Comparison of ENCODE assay signal across 1 cellular context in genomic region chr11:83284501-83285051, GRCh38.
A peak's percentile ranks its signal among the peaks of the same experiment; 100 is the strongest.
TF ChIP-seq lines count a peak whose summit lies in the region.

No MANE protein-coding gene starts in this region.

TF ChIP-seq in HepG2, 621 proteins besides CTCF, POLR2A, EP300 and RAD21 (continued from another document and continues in another):
- TF ChIP-seq ZBTB26 (CRISPR knock-in tag; IDR thresholded peaks at IDR 0.05; ENCODE audit: borderline replicate concordance) (no peak), TOPORS (CRISPR knock-in tag; IDR thresholded peaks at IDR 0.05) (no peak), SUZ12 (IDR thresholded peaks at IDR 0.05; ENCODE audit: low read depth, low read length) (no peak), CEBPG (CRISPR knock-in tag; IDR thresholded peaks at IDR 0.05) (peak; percentile 46; the same call in 1 of the 2 replicates), NONO (IDR thresholded peaks at IDR 0.05) (no peak), NONO (CRISPR knock-in tag; conservative IDR thresholded peaks at IDR 0.05) (no peak), ZNF12 (CRISPR knock-in tag; IDR thresholded peaks at IDR 0.05) (peak; percentile 93), ZNF367 (CRISPR knock-in tag; IDR thresholded peaks at IDR 0.05; ENCODE audit: borderline replicate concordance) (no peak), ZBTB7B (CRISPR knock-in tag; IDR thresholded peaks at IDR 0.05) (no peak), PRDM10 (CRISPR knock-in tag; IDR thresholded peaks at IDR 0.05; ENCODE audit: low read depth) (no peak), ZNF124 (CRISPR knock-in tag; IDR thresholded peaks at IDR 0.05) (no peak), ZNF563 (CRISPR knock-in tag; IDR thresholded peaks at IDR 0.05) (no peak), ZNF251 (CRISPR knock-in tag; IDR thresholded peaks at IDR 0.05) (no peak), TERF1 (CRISPR knock-in tag; IDR thresholded peaks at IDR 0.05) (no peak), HINFP (CRISPR knock-in tag; IDR thresholded peaks at IDR 0.05; ENCODE audit: low read depth) (no peak), NFIC (IDR thresholded peaks at IDR 0.05; ENCODE audit: low read length) (peak; percentile 67; the same call in 1 of the 2 replicates), ZNF441 (CRISPR knock-in tag; IDR thresholded peaks at IDR 0.05; ENCODE audit: borderline replicate concordance) (no peak), ZNF781 (CRISPR knock-in tag; IDR thresholded peaks at IDR 0.05; ENCODE audit: borderline replicate concordance, not compliant biosample characterization) (no peak), KDM3A (CRISPR knock-in tag; IDR thresholded peaks at IDR 0.05; ENCODE audit: low read depth) (no peak), ZNF501 (CRISPR knock-in tag; IDR thresholded peaks at IDR 0.05) (no peak), ZFX (CRISPR knock-in tag; IDR thresholded peaks at IDR 0.05; ENCODE audit: low read depth) (no peak), ZNF530 (CRISPR knock-in tag; IDR thresholded peaks at IDR 0.05; ENCODE audit: low read depth) (no peak), CC2D1A (CRISPR knock-in tag; IDR thresholded peaks at IDR 0.05) (no peak), U2AF1 (optimal IDR thresholded peaks at IDR 0.05; ENCODE audit: low read depth, low read length) (no peak), RFXANK (CRISPR knock-in tag; IDR thresholded peaks at IDR 0.05) (no peak), RBFOX2 (IDR thresholded peaks at IDR 0.05; ENCODE audit: low read depth, low read length) (no peak), NFE2L2 (IDR thresholded peaks at IDR 0.05; ENCODE audit: low read length) (no peak), ATF6 (CRISPR knock-in tag; conservative IDR thresholded peaks at IDR 0.05) (no peak), DMTF1 (CRISPR knock-in tag; IDR thresholded peaks at IDR 0.05) (no peak), ZNF614 (CRISPR knock-in tag; IDR thresholded peaks at IDR 0.05; ENCODE audit: borderline replicate concordance) (peak; percentile 15; the same call in 1 of the 2 replicates), MLLT10 (CRISPR knock-in tag; IDR thresholded peaks at IDR 0.05) (no peak), ZNF761 (CRISPR knock-in tag; conservative IDR thresholded peaks at IDR 0.05) (no peak), ZNF260 (CRISPR knock-in tag; IDR thresholded peaks at IDR 0.05; ENCODE audit: borderline replicate concordance, low read depth) (no peak), DNMT1 (CRISPR knock-in tag; IDR thresholded peaks at IDR 0.05) (no peak), ZNF101 (CRISPR knock-in tag; IDR thresholded peaks at IDR 0.05; ENCODE audit: borderline replicate concordance, low read depth) (no peak), PAX8 (CRISPR knock-in tag; IDR thresholded peaks at IDR 0.05; ENCODE audit: borderline replicate concordance) (no peak), DNMT3B (CRISPR knock-in tag; conservative IDR thresholded peaks at IDR 0.05) (no peak), ZNF362 (CRISPR knock-in tag; IDR thresholded peaks at IDR 0.05; ENCODE audit: borderline replicate concordance) (no peak), CHD4 (IDR thresholded peaks at IDR 0.05; ENCODE audit: borderline replicate concordance, low read length) (0 out of 2 replicates have a peak, but pooled peaks have one; percentile 42), ZNF691 (CRISPR knock-in tag; IDR thresholded peaks at IDR 0.05; ENCODE audit: borderline replicate concordance, low read depth) (no peak), ZNF329 (CRISPR knock-in tag; IDR thresholded peaks at IDR 0.05; ENCODE audit: low read depth) (no peak), FOXA1 (IDR thresholded peaks at IDR 0.05) (peak; percentile 81), FOXA1 (CRISPR knock-in tag; IDR thresholded peaks at IDR 0.05) (peak; percentile 45), MIER2 (CRISPR knock-in tag; IDR thresholded peaks at IDR 0.05) (no peak), IRX3 (CRISPR knock-in tag; IDR thresholded peaks at IDR 0.05; ENCODE audit: borderline replicate concordance, low read depth) (no peak), DZIP1 (CRISPR knock-in tag; IDR thresholded peaks at IDR 0.05) (no peak), ZNF543 (CRISPR knock-in tag; IDR thresholded peaks at IDR 0.05) (no peak), ZNF292 (CRISPR knock-in tag; IDR thresholded peaks at IDR 0.05; ENCODE audit: borderline replicate concordance, low read depth) (no peak)
